Comparison of ENCODE assay signal across 1 cellular context in genomic region chr5:138488481-138488945, GRCh38.
TF ChIP-seq lines count a peak whose summit lies in the region.

No MANE protein-coding gene starts in this region.

TF ChIP-seq in K562, 482 proteins besides CTCF, POLR2A, EP300 and RAD21 (continued from another document and continues in another):
- TF ChIP-seq HBP1 (CRISPR knock-in tag; IDR thresholded peaks at IDR 0.05) = no peak
- no peak for TF ChIP-seq KHSRP (IDR thresholded peaks at IDR 0.05)
- TF ChIP-seq HMBOX1 (IDR thresholded peaks at IDR 0.05) = 0 out of 2 replicates have a peak, but pooled peaks have one; percentile 15
- no peak for TF ChIP-seq IRF1 (CRISPR knock-in tag; IDR thresholded peaks at IDR 0.05; ENCODE audit: borderline replicate concordance)
- no peak for TF ChIP-seq FOXJ3 (CRISPR knock-in tag; IDR thresholded peaks at IDR 0.05)
- no peak; the same call in 1 of the 2 replicates for TF ChIP-seq EP400 (IDR thresholded peaks at IDR 0.05)
- no peak for TF ChIP-seq ZNF785 (CRISPR knock-in tag; IDR thresholded peaks at IDR 0.05)
- no peak for TF ChIP-seq CLOCK (CRISPR knock-in tag; IDR thresholded peaks at IDR 0.05; ENCODE audit: borderline replicate concordance)
- TF ChIP-seq SNRNP70 (optimal IDR thresholded peaks at IDR 0.05; ENCODE audit: low read depth, low read length) = no peak
- TF ChIP-seq ZNF140 (CRISPR knock-in tag; IDR thresholded peaks at IDR 0.05) = no peak
- peak; percentile 64; the same call in 1 of the 2 replicates for TF ChIP-seq MEF2D (tag; conservative IDR thresholded peaks at IDR 0.05; ENCODE audit: low read depth)
- TF ChIP-seq CBFA2T2 (conservative IDR thresholded peaks at IDR 0.05) = peak; percentile 24
- TF ChIP-seq BACH1 (tag; IDR thresholded peaks at IDR 0.05) = peak; percentile 39; the same call in 1 of the 2 replicates
- TF ChIP-seq ZNF212 (CRISPR knock-in tag; IDR thresholded peaks at IDR 0.05) = no peak
- no peak for TF ChIP-seq TAF1 (IDR thresholded peaks at IDR 0.05; ENCODE audit: control insufficient read depth, extremely low read depth, insufficient read depth, low read length, severe bottlenecking)
- TF ChIP-seq ZNF280B (CRISPR knock-in tag; IDR thresholded peaks at IDR 0.05) = no peak
- TF ChIP-seq KDM2B (CRISPR knock-in tag; IDR thresholded peaks at IDR 0.05) = no peak
- no peak for TF ChIP-seq BRD4 (IDR thresholded peaks at IDR 0.05)
- no peak for TF ChIP-seq ZNF830 (CRISPR knock-in tag; IDR thresholded peaks at IDR 0.05)
- peak; percentile 90 for TF ChIP-seq BHLHE40 (IDR thresholded peaks at IDR 0.05; ENCODE audit: low read length)
- TF ChIP-seq TCF7 (IDR thresholded peaks at IDR 0.05; ENCODE audit: borderline replicate concordance) = no peak
- TF ChIP-seq ZNF586 (CRISPR knock-in tag; conservative IDR thresholded peaks at IDR 0.05) = no peak
- TF ChIP-seq ZNF57 (CRISPR knock-in tag; IDR thresholded peaks at IDR 0.05) = no peak
- peak; percentile 53 to 87; a peak in 3 of 4 replicates for TF ChIP-seq RCOR1 (IDR thresholded peaks at IDR 0.05; ENCODE audit: borderline replicate concordance in 1 of 2, low read depth in 2 of 2, low read length in 2 of 2)
- TF ChIP-seq NRF1 (conservative IDR thresholded peaks at IDR 0.05 in 1 of 2, IDR thresholded peaks at IDR 0.05 in 1 of 2) = peak; percentile 38 to 62; a peak in 3 of 4 replicates
- TF ChIP-seq STAT5A (IDR thresholded peaks at IDR 0.05; ENCODE audit: borderline replicate concordance, low read length) = no peak
- TF ChIP-seq SMC3 (conservative IDR thresholded peaks at IDR 0.05; ENCODE audit: insufficient read depth, low read depth, low read length) = no peak
- no peak for TF ChIP-seq CUX1 (CRISPR knock-in tag; IDR thresholded peaks at IDR 0.05)
- peak; percentile 73 for TF ChIP-seq ZNF175 (CRISPR knock-in tag; IDR thresholded peaks at IDR 0.05; ENCODE audit: low read depth)
- no peak for TF ChIP-seq THRA (IDR thresholded peaks at IDR 0.05)
- TF ChIP-seq ATF7 (IDR thresholded peaks at IDR 0.05) = no peak
- no peak for TF ChIP-seq POLR2B (IDR thresholded peaks at IDR 0.05; ENCODE audit: low read depth, partially characterized antibody)
- no peak for TF ChIP-seq STAG1 (CRISPR knock-in tag; IDR thresholded peaks at IDR 0.05; ENCODE audit: borderline replicate concordance)
- TF ChIP-seq JUND (IDR thresholded peaks at IDR 0.05; ENCODE audit: borderline replicate concordance, low read depth, low read length) = peak; percentile 74
- peak; percentile 68; the same call in 1 of the 3 replicates for TF ChIP-seq JUND (tag; IDR thresholded peaks at IDR 0.05; ENCODE audit: borderline replicate concordance, low read depth, low read length)
- no peak for TF ChIP-seq ZNF408 (CRISPR knock-in tag; IDR thresholded peaks at IDR 0.05; ENCODE audit: low read depth)
- TF ChIP-seq MYBL2 (IDR thresholded peaks at IDR 0.05; ENCODE audit: low read depth) = no peak
- TF ChIP-seq MYBL2 (CRISPR knock-in tag; IDR thresholded peaks at IDR 0.05; ENCODE audit: borderline replicate concordance) = no peak
- no peak for TF ChIP-seq CHD2 (IDR thresholded peaks at IDR 0.05; ENCODE audit: low read depth, low read length)
- peak; percentile 74 for TF ChIP-seq MITF (IDR thresholded peaks at IDR 0.05)
- TF ChIP-seq ZNF551 (CRISPR knock-in tag; IDR thresholded peaks at IDR 0.05) = no peak
- TF ChIP-seq TAF15 (IDR thresholded peaks at IDR 0.05; ENCODE audit: low read depth, low read length) = no peak
- peak; percentile 37; the same call in 1 of the 2 replicates for TF ChIP-seq HDAC2 (IDR thresholded peaks at IDR 0.05)
- TF ChIP-seq ADNP (tag; IDR thresholded peaks at IDR 0.05) = peak; percentile 56; the same call in 1 of the 2 replicates
- no peak for TF ChIP-seq CEBPB (tag; IDR thresholded peaks at IDR 0.05)
- 0 out of 2 replicates have a peak, but pooled peaks have one; percentile 22 for TF ChIP-seq ATF4 (CRISPR knock-in tag; IDR thresholded peaks at IDR 0.05)
- TF ChIP-seq PREB (CRISPR knock-in tag; IDR thresholded peaks at IDR 0.05) = no peak
- TF ChIP-seq NFE2L1 (tag; IDR thresholded peaks at IDR 0.05; ENCODE audit: borderline replicate concordance, low read depth) = no peak
- TF ChIP-seq CTBP1 (IDR thresholded peaks at IDR 0.05; ENCODE audit: borderline replicate concordance) = peak; percentile 51; the same call in 1 of the 2 replicates
- TF ChIP-seq CHCHD3 (CRISPR knock-in tag; IDR thresholded peaks at IDR 0.05) = no peak
- TF ChIP-seq MXI1 (IDR thresholded peaks at IDR 0.05; ENCODE audit: low read depth, low read length) = peak; percentile 38; the same call in 1 of the 2 replicates
- peak; percentile 93 for TF ChIP-seq L3MBTL2 (IDR thresholded peaks at IDR 0.05)
- no peak for TF ChIP-seq ZKSCAN3 (CRISPR knock-in tag; IDR thresholded peaks at IDR 0.05)
- TF ChIP-seq ZFX (CRISPR knock-in tag; IDR thresholded peaks at IDR 0.05) = no peak
- TF ChIP-seq ELF2 (CRISPR knock-in tag; IDR thresholded peaks at IDR 0.05) = no peak
